Comparison of ENCODE assay signal across 17 cellular contexts in the genomic region with DNA sequence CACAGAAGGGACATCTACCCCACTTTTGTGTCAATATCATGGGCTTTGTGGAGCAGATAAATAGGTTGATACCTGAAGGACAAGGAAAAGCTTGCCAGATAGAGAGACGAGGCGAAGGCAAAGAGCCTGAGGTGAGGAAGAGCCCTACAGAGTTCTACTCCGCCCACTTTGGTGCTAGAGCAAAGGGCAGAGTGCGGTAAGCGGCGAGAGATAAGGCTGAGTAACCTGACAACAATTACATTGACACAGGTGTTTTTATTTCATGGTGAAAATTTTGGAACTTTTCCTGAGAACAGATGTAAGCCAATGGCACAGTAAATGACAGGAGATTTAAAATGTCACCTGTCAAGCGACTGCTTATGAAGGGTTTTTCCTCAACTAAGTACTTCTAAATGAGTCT. TPM values are rescaled to one million over a fixed set of nuclear protein-coding genes. Genes with fewer than 3 reads are reported as not detected.
"Had no signal": no experiment of that assay in that cellular context is flagged by ENCODE, and none has a peak within 500 bp of the region (broad histone marks: within the 10 kb centered on the region; RNA-seq: fewer than 3 reads in every experiment).

No MANE protein-coding gene starts in this region.

RNA-seq across cellular contexts. Expression of gene SPATA31C1, which starts 16.7 kb away (rescaled TPM):
- total RNA-seq: activated B cell treated with CpG ODN at 0.5 μM for 24 hours; activated CD4-positive, alpha-beta memory T cell treated with anti-CD3 and anti-CD28 coated beads for 36 hours; activated CD4-positive, alpha-beta T cell treated with anti-CD3 and anti-CD28 coated beads, Interleukin-2, amount 10 ng/mL, durations not matched to agents 24 days and 14 days; activated CD8-positive, alpha-beta memory T cell treated with anti-CD3 and anti-CD28 coated beads for 36 hours; activated CD8-positive, alpha-beta T cell treated with anti-CD3 and anti-CD28 coated beads for 36 hours; activated naive CD4-positive, alpha-beta T cell treated with anti-CD3 and anti-CD28 coated beads for 36 hours; activated naive CD4-positive, alpha-beta T cell treated with anti-CD3 and anti-CD28 coated beads, Interleukin-2, amount 50 U/mL, for 72 hours; activated naive CD8-positive, alpha-beta T cell treated with anti-CD3 and anti-CD28 coated beads for 36 hours; activated T-cell treated with anti-CD3 and anti-CD28 coated beads, Interleukin-2, amount 50 U/mL, for 4 hours; activated T-cell treated with anti-CD3 and anti-CD28 coated beads, Interleukin-2, amount 50 U/mL, for 72 hours; activated T-helper 1 cell treated with anti-CD3 and anti-CD28 coated beads, Interleukin-12 subunit alpha, Interleukin-12 subunit beta, Interleukin-2, Interleukin-4 antibody, amounts not matched to agents 30 ng/mL and 10 ng/mL and 1 ng/mL, durations not matched to agents 14 hours and 24 hours and 36 hours; adrenal gland; aorta; astrocyte; bronchial epithelial cell; cardiac muscle cell had no signal
- polyA plus RNA-seq: adrenal gland, aorta, cardiac muscle cell had no signal

RNA-seq across cellular contexts. Expression of gene SPATA31E1, which starts 51.8 kb away (rescaled TPM):
- total RNA-seq: activated B cell treated with CpG ODN at 0.5 μM for 24 hours; activated CD4-positive, alpha-beta memory T cell treated with anti-CD3 and anti-CD28 coated beads for 36 hours; activated CD4-positive, alpha-beta T cell treated with anti-CD3 and anti-CD28 coated beads, Interleukin-2, amount 10 ng/mL, durations not matched to agents 24 days and 14 days; activated CD8-positive, alpha-beta memory T cell treated with anti-CD3 and anti-CD28 coated beads for 36 hours; activated CD8-positive, alpha-beta T cell treated with anti-CD3 and anti-CD28 coated beads for 36 hours; activated naive CD4-positive, alpha-beta T cell treated with anti-CD3 and anti-CD28 coated beads for 36 hours; activated naive CD4-positive, alpha-beta T cell treated with anti-CD3 and anti-CD28 coated beads, Interleukin-2, amount 50 U/mL, for 72 hours; activated naive CD8-positive, alpha-beta T cell treated with anti-CD3 and anti-CD28 coated beads for 36 hours; activated T-cell treated with anti-CD3 and anti-CD28 coated beads, Interleukin-2, amount 50 U/mL, for 4 hours; activated T-cell treated with anti-CD3 and anti-CD28 coated beads, Interleukin-2, amount 50 U/mL, for 72 hours; activated T-helper 1 cell treated with anti-CD3 and anti-CD28 coated beads, Interleukin-12 subunit alpha, Interleukin-12 subunit beta, Interleukin-2, Interleukin-4 antibody, amounts not matched to agents 30 ng/mL and 10 ng/mL and 1 ng/mL, durations not matched to agents 14 hours and 24 hours and 36 hours; activated T-helper 17 cell treated with anti-CD3 and anti-CD28 coated beads, Interleukin-2, amount 50 U/mL, for 72 hours; adrenal gland; aorta; astrocyte; bronchial epithelial cell; cardiac muscle cell had no signal
- polyA plus RNA-seq: adrenal gland, aorta, cardiac muscle cell had no signal
